In the genomic region with DNA sequence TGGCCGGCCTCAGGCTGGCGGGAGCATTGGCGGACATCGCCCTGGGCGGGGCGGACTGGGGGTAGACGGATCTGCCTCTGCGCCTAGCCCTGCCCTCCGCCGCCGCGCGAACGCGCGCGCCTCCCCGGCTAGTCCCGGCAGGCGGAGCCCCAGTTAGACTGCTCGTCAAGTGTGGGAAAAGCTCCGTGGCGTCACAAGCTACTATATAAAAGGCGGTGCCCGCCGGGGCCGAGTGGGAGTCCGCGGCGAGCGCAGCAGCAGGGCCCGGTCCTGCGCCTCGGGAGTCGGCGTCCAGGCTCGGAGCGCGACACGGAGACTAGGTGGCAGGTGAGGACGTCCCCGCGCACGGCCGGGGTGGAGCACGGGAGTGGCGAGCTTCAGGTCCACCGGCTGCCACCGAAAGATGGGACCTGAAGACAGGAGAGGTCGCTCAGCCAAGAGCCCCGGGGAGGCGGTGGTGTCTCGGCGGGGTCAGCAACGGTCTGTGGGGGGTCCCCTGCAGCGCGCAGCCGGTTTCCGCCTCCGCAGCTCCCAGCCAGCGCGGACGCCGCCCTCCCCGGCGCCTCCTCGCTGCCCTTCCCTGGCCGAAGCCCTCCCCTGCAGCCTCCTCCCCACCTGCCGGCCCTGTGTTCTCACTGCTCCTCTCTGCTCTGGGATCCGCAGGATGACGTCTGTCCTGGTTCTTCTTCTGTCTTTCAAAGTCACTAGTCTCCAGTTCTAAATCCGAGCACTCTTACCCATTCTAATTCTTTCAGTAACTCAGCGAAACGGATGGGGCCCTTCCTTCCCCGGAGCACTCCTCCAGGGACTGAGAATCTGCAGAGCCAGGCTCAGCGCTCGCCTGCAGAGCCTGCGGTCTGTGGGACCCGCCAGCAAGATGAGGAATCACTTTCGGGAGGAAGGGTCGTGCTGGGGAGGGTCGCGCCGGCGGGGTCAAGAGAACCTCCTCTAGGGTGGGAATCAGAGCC, we compare ENCODE assay signal across 8 cellular contexts. TPM values are rescaled to one million over a fixed set of nuclear protein-coding genes. Genes with fewer than 3 reads are reported as not detected.
DNase-seq lines count a peak whose midpoint lies in the region; ATAC-seq and TF ChIP-seq lines count a peak whose summit lies in the region.

No MANE protein-coding gene starts in this region.

- no peaks in the 10 kb centered on the region for H4K20me1 ChIP-seq in SK-N-SH (ENCODE audit: insufficient read depth)

- peak overlapping the region; percentile 92 for H3K4me2 ChIP-seq in SK-N-SH

- peaks cover 33% of the 10 kb centered on the region for H3K4me1 Mint-ChIP-seq in activated naive CD4-positive, alpha-beta T cell treated with anti-CD3 and anti-CD28 coated beads, Interleukin-2, amount 50 U/mL, for 24 hours

- H2AFZ ChIP-seq in SK-N-SH (ENCODE audit: low read depth): peak overlapping the region; percentile 75; the same call in 1 of the 2 replicates

- no peaks in the 10 kb centered on the region for H3K27me3 ChIP-seq in MG63
- no peaks in the 10 kb centered on the region for H3K27me3 ChIP-seq in SK-N-SH (ENCODE audit: insufficient read depth)

- H3K9ac ChIP-seq in SK-N-SH: peak overlapping the region; percentile 66

- CTCF ChIA-PET in SK-N-SH (lab: Yijun Ruan, JAX): interaction anchor here (0.8 to 1.6 kb wide), 6 partner anchors 9 to 218 kb away, joined by 3 to 7 read pairs (median 4); no protein-coding TSS in a partner anchor

- TF ChIP-seq EP300 in SK-N-SH (IDR thresholded peaks at IDR 0.05; ENCODE audit: borderline replicate concordance in 1 of 2, low read depth in 1 of 2, low read length in 1 of 2): no peak

- H3K36me3 ChIP-seq in MG63 (no peaks in the 10 kb centered on the region), SK-N-SH (replicated peaks in 1 of 2; ENCODE audit: control insufficient read depth in 1 of 2, insufficient read depth in 2 of 2, low read length in 1 of 2) (no peaks in the 10 kb centered on the region)

- peak overlapping the region; percentile 84 for H3K27ac Mint-ChIP-seq in activated naive CD4-positive, alpha-beta T cell treated with anti-CD3 and anti-CD28 coated beads, Interleukin-2, amount 50 U/mL, for 24 hours

- H3F3A ChIP-seq in SK-N-SH (replicated peaks; ENCODE audit: insufficient read depth): peaks cover 25% of the 10 kb centered on the region

- H3K4me1 ChIP-seq in SK-N-SH (ENCODE audit: control insufficient read depth in 1 of 2, insufficient read depth in 2 of 2, low read depth in 1 of 2, low read length in 1 of 2): peaks cover 2 to 5% of the 10 kb centered on the region in 2 experiments; a peak in 1 of 4 replicates

- no peaks in the 10 kb centered on the region for H3K9me2 ChIP-seq in SK-N-SH

- DNase-seq in ELR (ENCODE audit: low read depth) (peak; percentile 92), GOT3 (lab: John Stamatoyannopoulos, UW) (peak; percentile 88), MG63 (peak; percentile 88), SK-N-SH (peak; percentile 89), globus pallidus (ENCODE audit: low spot score) (peak; percentile 85), omental fat pad (ENCODE audit: low spot score) (peak; percentile 84)

- POLR2A ChIA-PET in SK-N-SH (lab: Yijun Ruan, JAX): interaction anchor here (0.6 to 1.3 kb wide), 3 partner anchors 75 to 183 kb away, joined by 3 to 14 read pairs (median 3); partner anchors contain the start of gene SERPINB6

- H3K4me3 ChIP-seq in MG63 (peak overlapping the region; percentile 57), SK-N-SH (ENCODE audit: low read depth in 2 of 2, low read length in 1 of 2) (peak overlapping the region; percentile 72 to 86)

- H3K27ac ChIP-seq in SK-N-SH (ENCODE audit: low read depth in 2 of 2, low read length in 1 of 2): peak overlapping the region; percentile 41 to 70; a peak in 3 of 4 replicates
- peak overlapping the region; percentile 78 for H3K27ac ChIP-seq in temporal lobe (ENCODE audit: low read depth, low read length)

- TF ChIP-seq RAD21 in SK-N-SH (IDR thresholded peaks at IDR 0.05; ENCODE audit: low read length): no peak

- peak overlapping the region; percentile 93 for H3K4me3 Mint-ChIP-seq in activated naive CD4-positive, alpha-beta T cell treated with anti-CD3 and anti-CD28 coated beads, Interleukin-2, amount 50 U/mL, for 24 hours

- H3K36me3 Mint-ChIP-seq in activated naive CD4-positive, alpha-beta T cell treated with anti-CD3 and anti-CD28 coated beads, Interleukin-2, amount 50 U/mL, for 24 hours: no peaks in the 10 kb centered on the region

- WGBS in SK-N-SH (ENCODE audit: low lambda C conversion rate): 9% methylated on average over 19 of the region's 85 CpGs

- 0 out of 2 replicates have a peak, but pooled peaks have one; percentile 2 for TF ChIP-seq CTCF in SK-N-SH (IDR thresholded peaks at IDR 0.05)
- TF ChIP-seq CTCF in omental fat pad (IDR thresholded peaks at IDR 0.05): no peak

- ATAC-seq in omental fat pad (ENCODE audit: low FRiP score): peak; percentile 96

- H3K9me3 Mint-ChIP-seq in activated naive CD4-positive, alpha-beta T cell treated with anti-CD3 and anti-CD28 coated beads, Interleukin-2, amount 50 U/mL, for 24 hours: no peaks in the 10 kb centered on the region

- H3K9me3 ChIP-seq in MG63 (no peaks in the 10 kb centered on the region), SK-N-SH (no peaks in the 10 kb centered on the region)

- no peaks in the 10 kb centered on the region for H3K27me3 Mint-ChIP-seq in activated naive CD4-positive, alpha-beta T cell treated with anti-CD3 and anti-CD28 coated beads, Interleukin-2, amount 50 U/mL, for 24 hours

- H3K79me2 ChIP-seq in SK-N-SH (ENCODE audit: insufficient read depth): peaks cover 19% of the 10 kb centered on the region

TF ChIP-seq in SK-N-SH, 30 proteins besides CTCF, POLR2A, EP300 and RAD21 (continues in another document):
- no peak for TF ChIP-seq RCOR1 (IDR thresholded peaks at IDR 0.05; ENCODE audit: low read length)
- TF ChIP-seq FOXM1 (IDR thresholded peaks at IDR 0.05; ENCODE audit: low read depth): no peak
- no peak for TF ChIP-seq ZBTB33 (IDR thresholded peaks at IDR 0.05; ENCODE audit: borderline replicate concordance, low read depth)
- peak; percentile 11; the same call in 1 of the 2 replicates for TF ChIP-seq NRF1 (IDR thresholded peaks at IDR 0.05; ENCODE audit: low read depth, low read length)
- TF ChIP-seq JUND (IDR thresholded peaks at IDR 0.05): no peak
- TF ChIP-seq CHD2 (IDR thresholded peaks at IDR 0.05; ENCODE audit: low read length, partially characterized antibody): no peak
- no peak for TF ChIP-seq SMC3 (IDR thresholded peaks at IDR 0.05; ENCODE audit: low read depth, low read length)
- TF ChIP-seq YY1 (IDR thresholded peaks at IDR 0.05; ENCODE audit: low read depth): no peak
- TF ChIP-seq RFX5 (IDR thresholded peaks at IDR 0.05; ENCODE audit: low read length): no peak
- peak; percentile 44; the same call in 1 of the 2 replicates for TF ChIP-seq TAF1 (IDR thresholded peaks at IDR 0.05; ENCODE audit: borderline replicate concordance, low read depth, low read length)
- TF ChIP-seq GABPA (IDR thresholded peaks at IDR 0.05; ENCODE audit: low read depth): no peak
- TF ChIP-seq EZH2phosphoT487 (IDR thresholded peaks at IDR 0.05; ENCODE audit: borderline replicate concordance, low read depth): no peak
- TF ChIP-seq NFIC (IDR thresholded peaks at IDR 0.05; ENCODE audit: borderline replicate concordance): no peak
- TF ChIP-seq SIN3A (IDR thresholded peaks at IDR 0.05; ENCODE audit: borderline replicate concordance, low read depth, low read length): no peak
- TF ChIP-seq, protein P1, sequence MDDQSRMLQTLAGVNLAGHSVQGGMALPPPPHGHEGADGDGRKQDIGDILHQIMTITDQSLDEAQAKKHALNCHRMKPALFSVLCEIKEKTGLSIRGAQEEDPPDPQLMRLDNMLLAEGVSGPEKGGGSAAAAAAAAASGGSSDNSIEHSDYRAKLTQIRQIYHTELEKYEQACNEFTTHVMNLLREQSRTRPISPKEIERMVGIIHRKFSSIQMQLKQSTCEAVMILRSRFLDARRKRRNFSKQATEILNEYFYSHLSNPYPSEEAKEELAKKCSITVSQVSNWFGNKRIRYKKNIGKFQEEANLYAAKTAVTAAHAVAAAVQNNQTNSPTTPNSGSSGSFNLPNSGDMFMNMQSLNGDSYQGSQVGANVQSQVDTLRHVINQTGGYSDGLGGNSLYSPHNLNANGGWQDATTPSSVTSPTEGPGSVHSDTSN (IDR thresholded peaks at IDR 0.05): 0 out of 2 replicates have a peak, but pooled peaks have one; percentile 5
- no peak for TF ChIP-seq GATA2 (CRISPR knock-in tag; IDR thresholded peaks at IDR 0.05)

RNA-seq across cellular contexts. Expression of gene RIPK1, which starts 4.3 kb away (rescaled TPM):
- 10.1 and 12.3 TPM in 2 replicates for total RNA-seq in MG63 (2014; rRNA removed; shearing (Covaris generic); ENCODE audit: low replicate concordance)
- 12.0 and 15.7 TPM in 2 replicates for polyA plus RNA-seq in SK-N-SH (2012; rRNA removed)
- 13.2 and 14.1 TPM in 2 replicates for polyA plus RNA-seq in SK-N-SH (2012; cell fraction: cytosol; rRNA removed)
- 20.4 and 28.0 TPM in 2 replicates for polyA plus RNA-seq in SK-N-SH (2012; cell fraction: nucleus; rRNA removed)
- total RNA-seq in omental fat pad (10 to 100 TPM; 29.6 to 47.0 (median 31.1) TPM), temporal lobe (8.4 TPM)

RNA-seq across cellular contexts. Expression of gene BPHL, which starts 54.5 kb away (rescaled TPM):
- 5.8 and 9.6 TPM in 2 replicates for total RNA-seq in MG63 (2014; rRNA removed; shearing (Covaris generic); ENCODE audit: low replicate concordance)
- 21.7 and 25.6 TPM in 2 replicates for polyA plus RNA-seq in SK-N-SH (2012; rRNA removed)
- 19.1 and 21.3 TPM in 2 replicates for polyA plus RNA-seq in SK-N-SH (2012; cell fraction: cytosol; rRNA removed)
- polyA plus RNA-seq in SK-N-SH (2012; cell fraction: nucleus; rRNA removed): 36.9 and 52.4 TPM in 2 replicates
- total RNA-seq in omental fat pad (10 to 100 TPM; 13.5 to 41.5 (median 20.9) TPM), temporal lobe (19.2 TPM)

Comparison
In these comparisons a context has a peak if more than half of its experiments do, and no peak if none do; other contexts are left out.
1. Peak in every context shown above with its lines: DNase-seq, ATAC-seq, H3K4me3 ChIP-seq and H3K27ac ChIP-seq.